Comparison of ENCODE assay signal across 14 cellular contexts in genomic region chr15:101170568-101171350, GRCh38.
A peak's percentile ranks its signal among the peaks of the same experiment; 100 is the strongest.
DNase-seq lines count a peak whose midpoint lies in the region; ATAC-seq, FAIRE-seq and TF ChIP-seq lines count a peak whose summit lies in the region.
"Had no signal": no experiment of that assay in that cellular context is flagged by ENCODE, and none has a peak within 500 bp of the region (broad histone marks: within the 10 kb centered on the region; RNA-seq: fewer than 3 reads in every experiment).

No MANE protein-coding gene starts in this region.

- H3K27me3 Mint-ChIP-seq in HFFc6 (ENCODE audit: insufficient read depth) = peaks cover 2% of the 10 kb centered on the region
- H3K27me3 Mint-ChIP-seq in nephron (ENCODE audit: low read depth) = peaks cover 8% of the 10 kb centered on the region
- H3K27me3 Mint-ChIP-seq: CD4-positive, CD25-positive, alpha-beta regulatory T cell had no signal

- H3K36me3 ChIP-seq in ACC112 (ENCODE audit: insufficient read depth, low read length) = peaks cover 11% of the 10 kb centered on the region
- H3K36me3 ChIP-seq in bronchial epithelial cell (ENCODE audit: control insufficient read depth, insufficient read depth, low read length) = no peaks in the 10 kb centered on the region

- H3K4me3 ChIP-seq in ACC112 (ENCODE audit: low read depth, low read length) (0 out of 2 replicates have a peak overlapping the region, but pooled peaks have one; percentile 4), bronchial epithelial cell (ENCODE audit: low read depth, low read length) (no peak overlapping the region)
- H3K4me3 ChIP-seq: PC-9 had no signal

- H3K27ac ChIP-seq in ACC112 (ENCODE audit: low read depth, low read length) = peak overlapping the region; percentile 93
- H3K27ac ChIP-seq: PC-9 had no signal

- H3K9me3 Mint-ChIP-seq in HFFc6 (peaks cover 16% of the 10 kb centered on the region), nephron (peaks cover 14% of the 10 kb centered on the region)

- H3K36me3 Mint-ChIP-seq in HFFc6 (ENCODE audit: low read depth) (peaks cover 47% of the 10 kb centered on the region), nephron (ENCODE audit: low read depth) (peaks cover 46% of the 10 kb centered on the region)

- H3K4me1 ChIP-seq in ACC112 (ENCODE audit: control insufficient read depth, insufficient read depth, low read length, unreplicated experiment) = peaks cover 57% of the 10 kb centered on the region

- peak overlapping the region; percentile 71; the same call in 1 of the 2 replicates for H3K4me3 Mint-ChIP-seq in HFFc6
- no peak overlapping the region for H3K4me3 Mint-ChIP-seq in nephron

- no peaks in the 10 kb centered on the region for H3K27me3 ChIP-seq in ACC112 (ENCODE audit: insufficient read depth, low read length)
- no peaks in the 10 kb centered on the region for H3K27me3 ChIP-seq in bronchial epithelial cell (ENCODE audit: control insufficient read depth, insufficient read depth, low read length)

- peaks cover 19% of the 10 kb centered on the region for H3K79me2 ChIP-seq in ACC112 (ENCODE audit: control insufficient read depth, insufficient read depth, low read length, unreplicated experiment)

- peaks cover 64% of the 10 kb centered on the region for H3K4me1 Mint-ChIP-seq in HFFc6 (ENCODE audit: low read depth)
- H3K4me1 Mint-ChIP-seq in nephron = peaks cover 51% of the 10 kb centered on the region

- TF ChIP-seq CTCF in HFFc6 (IDR thresholded peaks at IDR 0.05) (no peak), bronchial epithelial cell (IDR thresholded peaks at IDR 0.05; ENCODE audit: insufficient read depth, low read length, severe bottlenecking) (no peak), nephron (IDR thresholded peaks at IDR 0.05; ENCODE audit: unreplicated experiment in 3 of 3) (no peak)

- DNase-seq in HFFc6 = peak; percentile 26
- DNase-seq in bronchial epithelial cell (ENCODE audit: low read depth) = peak; percentile 87
- DNase-seq in NCI-H345 (lab: John Stamatoyannopoulos, UW) = no peak
- DNase-seq in SK-N-DZ (ENCODE audit: low spot score) = no peak
- no peak for DNase-seq in HTR-8/SVneo (ENCODE audit: insufficient read length, low spot score)
- DNase-seq: activated naive CD4-positive, alpha-beta T cell treated with Interleukin-2 at 50 U/mL for 16 hours; CD4-positive, CD25-positive, alpha-beta regulatory T cell; effector CD8-positive, alpha-beta T cell; NCI-H187; PC-9 had no signal

- peak overlapping the region; percentile 86; the same call in 1 of the 2 replicates for H3K27ac Mint-ChIP-seq in HFFc6
- peak overlapping the region in 2 of 3 experiments; percentile 39 to 65 for H3K27ac Mint-ChIP-seq in nephron
- H3K27ac Mint-ChIP-seq: CD4-positive, CD25-positive, alpha-beta regulatory T cell had no signal

- ATAC-seq in HG03469 (IDR thresholded peaks at IDR 0.05; ENCODE audit: unreplicated experiment) = no peak
- ATAC-seq: activated CD4-positive, CD25-positive, alpha-beta regulatory T cell treated with anti-CD3 and anti-CD28 coated beads, Interleukin-2, amount 50 U/mL, for 24 hours had no signal

- FAIRE-seq in bronchial epithelial cell (lab: Jason Lieb, UNC) (no peak), HTR-8/SVneo (lab: Jason Lieb, UNC) (no peak)

- H2AFZ ChIP-seq in ACC112 (ENCODE audit: low read length, unreplicated experiment) = no peak overlapping the region
- H2AFZ ChIP-seq: PC-9 had no signal

Comparison
In these comparisons a context has a peak if more than half of its experiments do, and no peak if none do; other contexts are left out.
1. DNase-seq: peak in HFFc6 (single experiment) and bronchial epithelial cell (single experiment); none in NCI-H345 (single experiment), SK-N-DZ (single experiment) and HTR-8/SVneo (single experiment).